In the genomic region with DNA sequence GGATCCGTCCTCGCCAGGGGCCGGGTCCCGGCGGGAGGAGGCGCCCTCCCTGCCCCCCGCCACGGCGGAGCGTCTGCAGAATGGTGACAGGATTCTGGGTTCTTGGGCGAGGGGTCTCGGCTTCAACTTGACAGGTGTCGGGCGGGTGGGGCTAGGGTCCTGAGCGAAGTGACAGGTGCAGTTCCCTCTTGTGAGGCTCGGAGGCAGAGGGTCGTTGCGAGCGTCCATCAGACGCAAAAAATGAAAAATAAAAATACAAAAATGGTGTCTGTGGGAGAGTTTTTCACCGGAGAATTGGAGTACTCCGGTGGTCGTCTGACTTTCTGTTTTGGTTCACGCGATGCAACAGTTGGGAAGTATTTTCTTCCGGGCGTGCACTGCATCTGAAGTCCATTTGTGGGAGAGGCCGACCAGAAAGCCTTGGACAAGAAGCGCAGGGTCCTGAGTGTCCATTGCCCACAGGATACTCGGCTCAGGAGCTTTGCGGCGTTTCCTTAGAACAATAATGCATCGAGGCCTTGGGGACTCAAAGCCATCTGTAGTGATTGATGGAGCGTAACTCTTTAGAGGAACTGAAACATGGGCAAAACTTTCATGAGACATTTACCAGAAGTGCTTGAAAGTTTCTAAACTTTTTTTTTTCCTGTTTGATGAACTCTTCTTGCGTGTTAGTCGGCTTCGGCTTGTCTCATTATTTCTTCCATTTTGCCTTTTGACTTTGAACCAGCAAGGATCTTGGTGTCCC, we compare ENCODE assay signal across 1 cellular context.
TF ChIP-seq lines count a peak whose summit lies in the region.

No MANE protein-coding gene starts in this region.

TF ChIP-seq in GM12878, 131 proteins besides CTCF, POLR2A, EP300 and RAD21 (continues in another document):
- TF ChIP-seq, protein P1, sequence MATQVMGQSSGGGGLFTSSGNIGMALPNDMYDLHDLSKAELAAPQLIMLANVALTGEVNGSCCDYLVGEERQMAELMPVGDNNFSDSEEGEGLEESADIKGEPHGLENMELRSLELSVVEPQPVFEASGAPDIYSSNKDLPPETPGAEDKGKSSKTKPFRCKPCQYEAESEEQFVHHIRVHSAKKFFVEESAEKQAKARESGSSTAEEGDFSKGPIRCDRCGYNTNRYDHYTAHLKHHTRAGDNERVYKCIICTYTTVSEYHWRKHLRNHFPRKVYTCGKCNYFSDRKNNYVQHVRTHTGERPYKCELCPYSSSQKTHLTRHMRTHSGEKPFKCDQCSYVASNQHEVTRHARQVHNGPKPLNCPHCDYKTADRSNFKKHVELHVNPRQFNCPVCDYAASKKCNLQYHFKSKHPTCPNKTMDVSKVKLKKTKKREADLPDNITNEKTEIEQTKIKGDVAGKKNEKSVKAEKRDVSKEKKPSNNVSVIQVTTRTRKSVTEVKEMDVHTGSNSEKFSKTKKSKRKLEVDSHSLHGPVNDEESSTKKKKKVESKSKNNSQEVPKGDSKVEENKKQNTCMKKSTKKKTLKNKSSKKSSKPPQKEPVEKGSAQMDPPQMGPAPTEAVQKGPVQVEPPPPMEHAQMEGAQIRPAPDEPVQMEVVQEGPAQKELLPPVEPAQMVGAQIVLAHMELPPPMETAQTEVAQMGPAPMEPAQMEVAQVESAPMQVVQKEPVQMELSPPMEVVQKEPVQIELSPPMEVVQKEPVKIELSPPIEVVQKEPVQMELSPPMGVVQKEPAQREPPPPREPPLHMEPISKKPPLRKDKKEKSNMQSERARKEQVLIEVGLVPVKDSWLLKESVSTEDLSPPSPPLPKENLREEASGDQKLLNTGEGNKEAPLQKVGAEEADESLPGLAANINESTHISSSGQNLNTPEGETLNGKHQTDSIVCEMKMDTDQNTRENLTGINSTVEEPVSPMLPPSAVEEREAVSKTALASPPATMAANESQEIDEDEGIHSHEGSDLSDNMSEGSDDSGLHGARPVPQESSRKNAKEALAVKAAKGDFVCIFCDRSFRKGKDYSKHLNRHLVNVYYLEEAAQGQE (IDR thresholded peaks at IDR 0.05; ENCODE audit: low read depth, low read length) = 0 out of 2 replicates have a peak, but pooled peaks have one; percentile 15
- TF ChIP-seq KDM1A (IDR thresholded peaks at IDR 0.05; ENCODE audit: borderline replicate concordance) (no peak), EGR1 (IDR thresholded peaks at IDR 0.05; ENCODE audit: borderline replicate concordance in 1 of 2, low read depth in 2 of 2, low read length in 2 of 2) (no peak), SMARCA5 (IDR thresholded peaks at IDR 0.05) (0 out of 2 replicates have a peak, but pooled peaks have one; percentile 8), RUNX3 (IDR thresholded peaks at IDR 0.05; ENCODE audit: low read length) (peak; percentile 85), CHD4 (IDR thresholded peaks at IDR 0.05) (no peak), SPI1 (IDR thresholded peaks at IDR 0.05; ENCODE audit: borderline replicate concordance, insufficient read depth, low read depth, low read length) (peak; percentile 99), TCF12 (IDR thresholded peaks at IDR 0.05; ENCODE audit: low read depth, low read length) (peak; percentile 84), FOXM1 (IDR thresholded peaks at IDR 0.05; ENCODE audit: low read depth, low read length) (peak; percentile 72; the same call in 1 of the 2 replicates), MYC (IDR thresholded peaks at IDR 0.05; ENCODE audit: insufficient read depth, insufficient read length, insufficient replicate concordance, low read length, severe bottlenecking) (no peak), ZNF207 (IDR thresholded peaks at IDR 0.05; ENCODE audit: borderline replicate concordance) (no peak), MTA2 (IDR thresholded peaks at IDR 0.05; ENCODE audit: low read depth) (peak; percentile 89), BRCA1 (IDR thresholded peaks at IDR 0.05; ENCODE audit: low read depth, low read length) (no peak), RFX5 (IDR thresholded peaks at IDR 0.05; ENCODE audit: low read depth, low read length) (no peak), SREBF2 (IDR thresholded peaks at IDR 0.05; ENCODE audit: low read length) (no peak), CHD2 (IDR thresholded peaks at IDR 0.05; ENCODE audit: borderline replicate concordance, low read depth, low read length) (peak; percentile 62; the same call in 1 of the 2 replicates), ZSCAN29 (IDR thresholded peaks at IDR 0.05) (no peak), GATAD2B (conservative IDR thresholded peaks at IDR 0.05; ENCODE audit: low read depth) (peak; percentile 19; the same call in 1 of the 2 replicates), ASH2L (IDR thresholded peaks at IDR 0.05; ENCODE audit: borderline replicate concordance, low read depth) (no peak), SMAD1 (IDR thresholded peaks at IDR 0.05; ENCODE audit: low read depth, partially characterized antibody) (no peak), SREBF1 (IDR thresholded peaks at IDR 0.05; ENCODE audit: low read length) (no peak), RBBP5 (conservative IDR thresholded peaks at IDR 0.05) (no peak), PML (IDR thresholded peaks at IDR 0.05; ENCODE audit: low read length) (peak; percentile 54; the same call in 1 of the 2 replicates), ZBED1 (IDR thresholded peaks at IDR 0.05; ENCODE audit: borderline replicate concordance) (no peak), KLF5 (IDR thresholded peaks at IDR 0.05; ENCODE audit: partially characterized antibody) (no peak), TBL1XR1 (IDR thresholded peaks at IDR 0.05; ENCODE audit: low read depth, low read length) (peak; percentile 91), EED (IDR thresholded peaks at IDR 0.05; ENCODE audit: low read depth) (peak; percentile 85), ZNF217 (IDR thresholded peaks at IDR 0.05) (peak; percentile 61; the same call in 1 of the 2 replicates), TAF1 (IDR thresholded peaks at IDR 0.05; ENCODE audit: borderline replicate concordance, low read depth, low read length) (peak; percentile 63; the same call in 1 of the 2 replicates), NR2C2 (IDR thresholded peaks at IDR 0.05; ENCODE audit: borderline replicate concordance, control insufficient read depth, insufficient read length, low read depth) (no peak)
- TF ChIP-seq, protein P2, sequence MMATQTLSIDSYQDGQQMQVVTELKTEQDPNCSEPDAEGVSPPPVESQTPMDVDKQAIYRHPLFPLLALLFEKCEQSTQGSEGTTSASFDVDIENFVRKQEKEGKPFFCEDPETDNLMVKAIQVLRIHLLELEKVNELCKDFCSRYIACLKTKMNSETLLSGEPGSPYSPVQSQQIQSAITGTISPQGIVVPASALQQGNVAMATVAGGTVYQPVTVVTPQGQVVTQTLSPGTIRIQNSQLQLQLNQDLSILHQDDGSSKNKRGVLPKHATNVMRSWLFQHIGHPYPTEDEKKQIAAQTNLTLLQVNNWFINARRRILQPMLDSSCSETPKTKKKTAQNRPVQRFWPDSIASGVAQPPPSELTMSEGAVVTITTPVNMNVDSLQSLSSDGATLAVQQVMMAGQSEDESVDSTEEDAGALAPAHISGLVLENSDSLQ (IDR thresholded peaks at IDR 0.05) = peak; percentile 88
- TF ChIP-seq, protein P3, sequence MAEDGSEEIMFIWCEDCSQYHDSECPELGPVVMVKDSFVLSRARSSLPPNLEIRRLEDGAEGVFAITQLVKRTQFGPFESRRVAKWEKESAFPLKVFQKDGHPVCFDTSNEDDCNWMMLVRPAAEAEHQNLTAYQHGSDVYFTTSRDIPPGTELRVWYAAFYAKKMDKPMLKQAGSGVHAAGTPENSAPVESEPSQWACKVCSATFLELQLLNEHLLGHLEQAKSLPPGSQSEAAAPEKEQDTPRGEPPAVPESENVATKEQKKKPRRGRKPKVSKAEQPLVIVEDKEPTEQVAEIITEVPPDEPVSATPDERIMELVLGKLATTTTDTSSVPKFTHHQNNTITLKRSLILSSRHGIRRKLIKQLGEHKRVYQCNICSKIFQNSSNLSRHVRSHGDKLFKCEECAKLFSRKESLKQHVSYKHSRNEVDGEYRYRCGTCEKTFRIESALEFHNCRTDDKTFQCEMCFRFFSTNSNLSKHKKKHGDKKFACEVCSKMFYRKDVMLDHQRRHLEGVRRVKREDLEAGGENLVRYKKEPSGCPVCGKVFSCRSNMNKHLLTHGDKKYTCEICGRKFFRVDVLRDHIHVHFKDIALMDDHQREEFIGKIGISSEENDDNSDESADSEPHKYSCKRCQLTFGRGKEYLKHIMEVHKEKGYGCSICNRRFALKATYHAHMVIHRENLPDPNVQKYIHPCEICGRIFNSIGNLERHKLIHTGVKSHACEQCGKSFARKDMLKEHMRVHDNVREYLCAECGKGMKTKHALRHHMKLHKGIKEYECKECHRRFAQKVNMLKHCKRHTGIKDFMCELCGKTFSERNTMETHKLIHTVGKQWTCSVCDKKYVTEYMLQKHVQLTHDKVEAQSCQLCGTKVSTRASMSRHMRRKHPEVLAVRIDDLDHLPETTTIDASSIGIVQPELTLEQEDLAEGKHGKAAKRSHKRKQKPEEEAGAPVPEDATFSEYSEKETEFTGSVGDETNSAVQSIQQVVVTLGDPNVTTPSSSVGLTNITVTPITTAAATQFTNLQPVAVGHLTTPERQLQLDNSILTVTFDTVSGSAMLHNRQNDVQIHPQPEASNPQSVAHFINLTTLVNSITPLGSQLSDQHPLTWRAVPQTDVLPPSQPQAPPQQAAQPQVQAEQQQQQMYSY (CRISPR knock-in tag; IDR thresholded peaks at IDR 0.05) = no peak
- TF ChIP-seq, protein P4, sequence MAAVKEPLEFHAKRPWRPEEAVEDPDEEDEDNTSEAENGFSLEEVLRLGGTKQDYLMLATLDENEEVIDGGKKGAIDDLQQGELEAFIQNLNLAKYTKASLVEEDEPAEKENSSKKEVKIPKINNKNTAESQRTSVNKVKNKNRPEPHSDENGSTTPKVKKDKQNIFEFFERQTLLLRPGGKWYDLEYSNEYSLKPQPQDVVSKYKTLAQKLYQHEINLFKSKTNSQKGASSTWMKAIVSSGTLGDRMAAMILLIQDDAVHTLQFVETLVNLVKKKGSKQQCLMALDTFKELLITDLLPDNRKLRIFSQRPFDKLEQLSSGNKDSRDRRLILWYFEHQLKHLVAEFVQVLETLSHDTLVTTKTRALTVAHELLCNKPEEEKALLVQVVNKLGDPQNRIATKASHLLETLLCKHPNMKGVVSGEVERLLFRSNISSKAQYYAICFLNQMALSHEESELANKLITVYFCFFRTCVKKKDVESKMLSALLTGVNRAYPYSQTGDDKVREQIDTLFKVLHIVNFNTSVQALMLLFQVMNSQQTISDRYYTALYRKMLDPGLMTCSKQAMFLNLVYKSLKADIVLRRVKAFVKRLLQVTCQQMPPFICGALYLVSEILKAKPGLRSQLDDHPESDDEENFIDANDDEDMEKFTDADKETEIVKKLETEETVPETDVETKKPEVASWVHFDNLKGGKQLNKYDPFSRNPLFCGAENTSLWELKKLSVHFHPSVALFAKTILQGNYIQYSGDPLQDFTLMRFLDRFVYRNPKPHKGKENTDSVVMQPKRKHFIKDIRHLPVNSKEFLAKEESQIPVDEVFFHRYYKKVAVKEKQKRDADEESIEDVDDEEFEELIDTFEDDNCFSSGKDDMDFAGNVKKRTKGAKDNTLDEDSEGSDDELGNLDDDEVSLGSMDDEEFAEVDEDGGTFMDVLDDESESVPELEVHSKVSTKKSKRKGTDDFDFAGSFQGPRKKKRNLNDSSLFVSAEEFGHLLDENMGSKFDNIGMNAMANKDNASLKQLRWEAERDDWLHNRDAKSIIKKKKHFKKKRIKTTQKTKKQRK (IDR thresholded peaks at IDR 0.05; ENCODE audit: low read depth, low read length) = no peak
- TF ChIP-seq, protein P5, sequence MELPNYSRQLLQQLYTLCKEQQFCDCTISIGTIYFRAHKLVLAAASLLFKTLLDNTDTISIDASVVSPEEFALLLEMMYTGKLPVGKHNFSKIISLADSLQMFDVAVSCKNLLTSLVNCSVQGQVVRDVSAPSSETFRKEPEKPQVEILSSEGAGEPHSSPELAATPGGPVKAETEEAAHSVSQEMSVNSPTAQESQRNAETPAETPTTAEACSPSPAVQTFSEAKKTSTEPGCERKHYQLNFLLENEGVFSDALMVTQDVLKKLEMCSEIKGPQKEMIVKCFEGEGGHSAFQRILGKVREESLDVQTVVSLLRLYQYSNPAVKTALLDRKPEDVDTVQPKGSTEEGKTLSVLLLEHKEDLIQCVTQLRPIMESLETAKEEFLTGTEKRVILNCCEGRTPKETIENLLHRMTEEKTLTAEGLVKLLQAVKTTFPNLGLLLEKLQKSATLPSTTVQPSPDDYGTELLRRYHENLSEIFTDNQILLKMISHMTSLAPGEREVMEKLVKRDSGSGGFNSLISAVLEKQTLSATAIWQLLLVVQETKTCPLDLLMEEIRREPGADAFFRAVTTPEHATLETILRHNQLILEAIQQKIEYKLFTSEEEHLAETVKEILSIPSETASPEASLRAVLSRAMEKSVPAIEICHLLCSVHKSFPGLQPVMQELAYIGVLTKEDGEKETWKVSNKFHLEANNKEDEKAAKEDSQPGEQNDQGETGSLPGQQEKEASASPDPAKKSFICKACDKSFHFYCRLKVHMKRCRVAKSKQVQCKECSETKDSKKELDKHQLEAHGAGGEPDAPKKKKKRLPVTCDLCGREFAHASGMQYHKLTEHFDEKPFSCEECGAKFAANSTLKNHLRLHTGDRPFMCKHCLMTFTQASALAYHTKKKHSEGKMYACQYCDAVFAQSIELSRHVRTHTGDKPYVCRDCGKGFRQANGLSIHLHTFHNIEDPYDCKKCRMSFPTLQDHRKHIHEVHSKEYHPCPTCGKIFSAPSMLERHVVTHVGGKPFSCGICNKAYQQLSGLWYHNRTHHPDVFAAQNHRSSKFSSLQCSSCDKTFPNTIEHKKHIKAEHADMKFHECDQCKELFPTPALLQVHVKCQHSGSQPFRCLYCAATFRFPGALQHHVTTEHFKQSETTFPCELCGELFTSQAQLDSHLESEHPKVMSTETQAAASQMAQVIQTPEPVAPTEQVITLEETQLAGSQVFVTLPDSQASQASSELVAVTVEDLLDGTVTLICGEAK (IDR thresholded peaks at IDR 0.05; ENCODE audit: borderline replicate concordance) = no peak; the same call in 1 of the 2 replicates
- TF ChIP-seq, protein P6, sequence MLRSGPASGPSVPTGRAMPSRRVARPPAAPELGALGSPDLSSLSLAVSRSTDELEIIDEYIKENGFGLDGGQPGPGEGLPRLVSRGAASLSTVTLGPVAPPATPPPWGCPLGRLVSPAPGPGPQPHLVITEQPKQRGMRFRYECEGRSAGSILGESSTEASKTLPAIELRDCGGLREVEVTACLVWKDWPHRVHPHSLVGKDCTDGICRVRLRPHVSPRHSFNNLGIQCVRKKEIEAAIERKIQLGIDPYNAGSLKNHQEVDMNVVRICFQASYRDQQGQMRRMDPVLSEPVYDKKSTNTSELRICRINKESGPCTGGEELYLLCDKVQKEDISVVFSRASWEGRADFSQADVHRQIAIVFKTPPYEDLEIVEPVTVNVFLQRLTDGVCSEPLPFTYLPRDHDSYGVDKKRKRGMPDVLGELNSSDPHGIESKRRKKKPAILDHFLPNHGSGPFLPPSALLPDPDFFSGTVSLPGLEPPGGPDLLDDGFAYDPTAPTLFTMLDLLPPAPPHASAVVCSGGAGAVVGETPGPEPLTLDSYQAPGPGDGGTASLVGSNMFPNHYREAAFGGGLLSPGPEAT (IDR thresholded peaks at IDR 0.05; ENCODE audit: low read depth) = peak; percentile 82
